In genomic region chr2:240149943-240150784, GRCh38 we compare ENCODE assay signal across 10 cellular contexts. TPM values are rescaled to one million over a fixed set of nuclear protein-coding genes. Genes with fewer than 3 reads are reported as not detected.
A peak's percentile ranks its signal among the peaks of the same experiment; 100 is the strongest.
DNase-seq lines count a peak whose midpoint lies in the region; ATAC-seq, FAIRE-seq and TF ChIP-seq lines count a peak whose summit lies in the region.
"Had no signal": no experiment of that assay in that cellular context is flagged by ENCODE, and none has a peak within 500 bp of the region (broad histone marks: within the 10 kb centered on the region; RNA-seq: fewer than 3 reads in every experiment).

No MANE protein-coding gene starts in this region.

- DNase-seq in CD1c-positive myeloid dendritic cell (ENCODE audit: extremely low spot score): peak; percentile 26
- DNase-seq in H54 (ENCODE audit: insufficient read length, low spot score): peak; percentile 73
- peak; percentile 65 for DNase-seq in RWPE1 (ENCODE audit: low spot score)
- peak; percentile 40 to 69 for DNase-seq in T47D (ENCODE audit: low read depth in 1 of 2, low spot score in 1 of 2)
- DNase-seq in suprapubic skin (ENCODE audit: low spot score in 2 of 2): no peak
- no peak for DNase-seq in T-helper 2 cell treated with Interferon-gamma antibody and Interleukin-4, amounts not matched to agents 5 μg/mL and 100 μg/mL, for 36 hours (ENCODE audit: low spot score)

- H3K4me1 Mint-ChIP-seq in T-helper 2 cell treated with Interferon-gamma antibody and Interleukin-4, amounts not matched to agents 5 μg/mL and 100 μg/mL, for 36 hours (ENCODE audit: low read depth): no peaks in the 10 kb centered on the region

- POLR2A ChIA-PET in RWPE1 (lab: Yijun Ruan, JAX; ENCODE audit: low non-redundant PET): no interaction called here

- no peaks in the 10 kb centered on the region for H3K27me3 Mint-ChIP-seq in T-helper 2 cell treated with Interferon-gamma antibody and Interleukin-4, amounts not matched to agents 5 μg/mL and 100 μg/mL, for 36 hours (ENCODE audit: low read depth)

- no peak for TF ChIP-seq EP300 in suprapubic skin (IDR thresholded peaks at IDR 0.05)

- in situ Hi-C loops in T47D (cut with HindIII; ENCODE audit: low pct_unique_long_range_greater_than_20kb, low sequenced_read_pairs): no loop called here

- peaks cover 10% of the 10 kb centered on the region for H3K9me3 Mint-ChIP-seq in T-helper 2 cell treated with Interferon-gamma antibody and Interleukin-4, amounts not matched to agents 5 μg/mL and 100 μg/mL, for 36 hours

- no peak for FAIRE-seq in H54 (lab: Jason Lieb, UNC)

- H3K4me3 ChIP-seq in liver (ENCODE audit: low read depth in 1 of 3, low read length in 3 of 3): no peak overlapping the region
- H3K4me3 ChIP-seq in suprapubic skin: no peak overlapping the region

- H3K9me3 ChIP-seq in liver (ENCODE audit: control insufficient read depth in 4 of 4, low read length in 3 of 4) (no peaks in the 10 kb centered on the region), suprapubic skin (no peaks in the 10 kb centered on the region)

- no peaks in the 10 kb centered on the region for H3K36me3 Mint-ChIP-seq in T-helper 2 cell treated with Interferon-gamma antibody and Interleukin-4, amounts not matched to agents 5 μg/mL and 100 μg/mL, for 36 hours (ENCODE audit: low read depth)

- H3K4me1 ChIP-seq in liver (ENCODE audit: control insufficient read depth in 4 of 4, insufficient read depth in 4 of 4, low read length in 3 of 4) (no peaks in the 10 kb centered on the region), suprapubic skin (no peaks in the 10 kb centered on the region)

- H3K9ac ChIP-seq in liver (ENCODE audit: low read depth in 1 of 2, low read length in 2 of 2): no peak overlapping the region

- peaks cover 0 to 3% (median 0%) of the 10 kb centered on the region in 4 donors for H3K27me3 ChIP-seq in liver (ENCODE audit: control insufficient read depth in 4 of 4, insufficient read depth in 4 of 4, low read length in 3 of 4)
- peaks cover 56% of the 10 kb centered on the region for H3K27me3 ChIP-seq in suprapubic skin

- CTCF ChIA-PET in RWPE1 (lab: Yijun Ruan, JAX): interaction anchor here (0.6 to 1.5 kb wide), 8 partner anchors 10 to 289 kb away, joined by 3 to 6 read pairs (median 4); partner anchors contain the start of genes OR6B3 and OTOS

- H3K27ac Mint-ChIP-seq in T-helper 2 cell treated with Interferon-gamma antibody and Interleukin-4, amounts not matched to agents 5 μg/mL and 100 μg/mL, for 36 hours: no peak overlapping the region

- H3K36me3 ChIP-seq in liver (ENCODE audit: control insufficient read depth in 4 of 4, insufficient read depth in 3 of 4, low read depth in 1 of 4, low read length in 3 of 4): no peaks in the 10 kb centered on the region
- no peaks in the 10 kb centered on the region for H3K36me3 ChIP-seq in suprapubic skin

- no peak overlapping the region for H3K4me3 Mint-ChIP-seq in T-helper 2 cell treated with Interferon-gamma antibody and Interleukin-4, amounts not matched to agents 5 μg/mL and 100 μg/mL, for 36 hours

- peak; percentile 80 for TF ChIP-seq CTCF in RWPE1 (conservative IDR thresholded peaks at IDR 0.05; ENCODE audit: low read depth)
- TF ChIP-seq CTCF in liver (IDR thresholded peaks at IDR 0.05; ENCODE audit: low read depth, low read length, missing input control): peak; percentile 63
- TF ChIP-seq CTCF in suprapubic skin (IDR thresholded peaks at IDR 0.05): peak; percentile 4 to 76

- 27% methylated on average over 12 of the region's 12 CpGs for WGBS in liver
- WGBS in suprapubic skin: 49% methylated on average over 4 of the region's 12 CpGs

- TF ChIP-seq POLR2A in H54 (IDR thresholded peaks at IDR 0.05; ENCODE audit: low read depth, low read length) (no peak), suprapubic skin (IDR thresholded peaks at IDR 0.05) (no peak)

- TF ChIP-seq RAD21 in liver (IDR thresholded peaks at IDR 0.05): peak; percentile 73 to 79

- H3K27ac ChIP-seq in RWPE1 (no peak overlapping the region), liver (ENCODE audit: low read depth in 1 of 2, low read length in 2 of 2) (no peak overlapping the region), suprapubic skin (no peak overlapping the region)

- ATAC-seq in GM18520 (IDR thresholded peaks at IDR 0.05; ENCODE audit: unreplicated experiment): no peak

TF ChIP-seq in liver, 16 proteins besides CTCF, POLR2A, EP300 and RAD21:
- no peak for TF ChIP-seq FOXA2 (IDR thresholded peaks at IDR 0.05)

RNA-seq across cellular contexts. Expression of gene OTOS, which starts 9.7 kb away (rescaled TPM):
- total RNA-seq in liver: not detected
- not detected for polyA plus RNA-seq in liver
- total RNA-seq in suprapubic skin: not detected
- total RNA-seq: glomerular endothelial cell, HT1080 had no signal

RNA-seq across cellular contexts. Expression of gene COPS9, which starts 14.1 kb away (rescaled TPM):
- total RNA-seq in liver (10 to 100 TPM; 12.9 to 82.4 TPM), suprapubic skin (100 to 1,000 TPM in 3 of 4 donors, 10 to 100 TPM in 1; 30.6 to 178 (median 143) TPM)
- polyA plus RNA-seq in liver: 100 to 1,000 TPM in 1 of 2 donors, 10 to 100 TPM in 1; 76.8 to 138 TPM

Comparison
In these comparisons a context has a peak if more than half of its experiments do, and no peak if none do; other contexts are left out.
1. DNase-seq: peak in CD1c-positive myeloid dendritic cell (single experiment), H54 (single experiment), RWPE1 (single experiment) and T47D (2 of 2); none in suprapubic skin (0 of 2) and T-helper 2 cell treated with Interferon-gamma antibody and Interleukin-4, amounts not matched to agents 5 μg/mL and 100 μg/mL, for 36 hours (single experiment).
2. Peak in every context shown above with its lines, with median percentiles within 50 percentile points of each other: CTCF ChIP-seq.